Comparison of ENCODE assay signal across 26 cellular contexts in genomic region chr4:76256032-76256431, GRCh38. TPM values are rescaled to one million over a fixed set of nuclear protein-coding genes. Genes with fewer than 3 reads are reported as not detected.
A peak's percentile ranks its signal among the peaks of the same experiment; 100 is the strongest.
DNase-seq lines count a peak whose midpoint lies in the region; ATAC-seq, FAIRE-seq and TF ChIP-seq lines count a peak whose summit lies in the region.
"Had no signal": no experiment of that assay in that cellular context is flagged by ENCODE, and none has a peak within 500 bp of the region (broad histone marks: within the 10 kb centered on the region; RNA-seq: fewer than 3 reads in every experiment).

No MANE protein-coding gene starts in this region.

- no TSS peak for BruUV-seq in K562 (replicated peaks; lab: Mats Ljungman, UMichigan)

- no peaks in the 10 kb centered on the region for H3K9me1 ChIP-seq in K562 (ENCODE audit: control insufficient read depth, insufficient read depth, low read length)

- H3K9ac ChIP-seq in DND-41 (ENCODE audit: low read depth, low read length) (no peak overlapping the region), K562 (ENCODE audit: insufficient read depth in 1 of 2, low read depth in 2 of 2, low read length in 2 of 2) (peak overlapping the region; percentile 18 to 81; a peak in 2 of 4 replicates)
- H3K9ac ChIP-seq: BLaER1 treated with 17β-estradiol and CSF1 and Interleukin-3, amounts not matched to agents 10 nM and 100 nM; GM23248 had no signal

- H3K36me3 ChIP-seq in DND-41 (ENCODE audit: insufficient read depth, low read length), result no peaks in the 10 kb centered on the region
- no peaks in the 10 kb centered on the region for H3K36me3 ChIP-seq in K562 (ENCODE audit: control insufficient read depth, insufficient read depth, low read length)
- H3K36me3 ChIP-seq: BE2C; BLaER1 treated with 17β-estradiol and CSF1 and Interleukin-3, amounts not matched to agents 10 nM and 100 nM had no signal

- no peaks in the 10 kb centered on the region for H3K9me3 ChIP-seq in DND-41 (ENCODE audit: insufficient read depth, low read length, severe bottlenecking)
- no peaks in the 10 kb centered on the region for H3K9me3 ChIP-seq in K562 (replicated peaks; ENCODE audit: control insufficient read depth, insufficient read depth, low read depth, low read length)
- H3K9me3 ChIP-seq: A549, BE2C had no signal

- peak; percentile 88 for FAIRE-seq in K562 (lab: Jason Lieb, UNC)
- FAIRE-seq: A549, D721Med, GM12878, GM18507 had no signal

- no peak for TF ChIP-seq CTCF in DND-41 (IDR thresholded peaks at IDR 0.05; ENCODE audit: borderline replicate concordance, extremely low read depth, low read length, poor library complexity, severe bottlenecking)
- TF ChIP-seq CTCF in K562 (IDR thresholded peaks at IDR 0.05 in 2 of 3, conservative IDR thresholded peaks at IDR 0.05 in 1 of 3; ENCODE audit: insufficient read depth in 2 of 3, low read depth in 1 of 3, low read length in 3 of 3), result no peak

- TF ChIP-seq RAD21 in K562 (CRISPR knock-in tag; conservative IDR thresholded peaks at IDR 0.05 in 1 of 2, IDR thresholded peaks at IDR 0.05 in 1 of 2), result no peak

- no peaks in the 10 kb centered on the region for H3K27me3 ChIP-seq in DND-41 (ENCODE audit: insufficient read depth, low read length, poor library complexity)
- no peaks in the 10 kb centered on the region for H3K27me3 ChIP-seq in K562 (ENCODE audit: control insufficient read depth in 2 of 2, insufficient read depth in 2 of 2, low read length in 2 of 2)

- DNase-seq in DMS79 (lab: John Stamatoyannopoulos, UW) (peak; percentile 42), DND-41 (peak; percentile 19), OCI-M1 (lab: John Stamatoyannopoulos, UW) (peak; percentile 86), K562 (ENCODE audit: extremely low read depth in 1 of 4, low spot score in 3 of 4) (peak; percentile 45 to 79 (median 62)), superior temporal gyrus (ENCODE audit: extremely low spot score) (no peak), NCI-H1436 treated with DMSO at 0.1 percent for 48 hours (lab: John Stamatoyannopoulos, UW) (no peak)
- no peak for DNase-seq in stimulated activated naive CD4-positive, alpha-beta T cell (lab: John Stamatoyannopoulos, UW)
- DNase-seq: 8988T; ACHN; AML-193; BE2C; CD4-positive, alpha-beta T cell; CD8-positive, alpha-beta memory T cell; DMS 273 treated with DMSO at 0.1 percent for 48 hours; EL; GDM1; GM23248; H9 had no signal

- H3K79me2 ChIP-seq in DND-41 (ENCODE audit: insufficient read depth, low read length) (no peaks in the 10 kb centered on the region), K562 (ENCODE audit: control insufficient read depth, insufficient read depth, low read length) (no peaks in the 10 kb centered on the region)

- TF ChIP-seq POLR2A in K562 (conservative IDR thresholded peaks at IDR 0.05), result peak; percentile 36; the same call in 1 of the 2 replicates

- no peak overlapping the region for H3K4me3 ChIP-seq in DND-41 (ENCODE audit: low read depth in 1 of 2, low read length in 2 of 2)
- H3K4me3 ChIP-seq in K562, result peak overlapping the region; percentile 28
- H3K4me3 ChIP-seq: A549; BLaER1 treated with 17β-estradiol and CSF1 and Interleukin-3, amounts not matched to agents 10 nM and 100 nM; GM12878; GM23248 had no signal

- CTCF ChIA-PET in K562 (lab: Yijun Ruan, JAX; ENCODE audit: low intra/inter-chr PET ratio), result no interaction called here

- H3K4me2 ChIP-seq in DND-41 (ENCODE audit: insufficient read depth, low read length) (no peak overlapping the region), K562 (ENCODE audit: insufficient read depth, low read length) (peak overlapping the region; percentile 65)
- H3K4me2 ChIP-seq: A549; BLaER1 treated with 17β-estradiol and CSF1 and Interleukin-3, amounts not matched to agents 10 nM and 100 nM had no signal

- no peak overlapping the region for H2AFZ ChIP-seq in DND-41 (ENCODE audit: low read depth, low read length)
- peak overlapping the region; percentile 83 for H2AFZ ChIP-seq in K562 (ENCODE audit: low read depth, low read length)
- H2AFZ ChIP-seq: GM23248 had no signal

- peak; percentile 82 for TF ChIP-seq EP300 in K562 (IDR thresholded peaks at IDR 0.05; ENCODE audit: low read length)

- in situ Hi-C loops in K562 (cut with MboI), result no loop called here

- intact Hi-C loops in K562 (cut with micrococcal nuclease), result loop anchor here (10.0 kb wide), 1 partner anchor 119 kb away; no protein-coding TSS in a partner anchor

- 8% methylated on average over 6 of the region's 6 CpGs for WGBS in K562 (ENCODE audit: insufficient coverage, low coverage, missing lambda C conversion rate)

- POLR2A ChIA-PET in K562 (lab: Yijun Ruan, JAX), result interaction anchor here (0.7 kb wide), 1 partner anchor 140 kb away, joined by 3 read pairs; no protein-coding TSS in a partner anchor

- H3K4me1 ChIP-seq in DND-41 (ENCODE audit: insufficient read depth, low read length), result no peaks in the 10 kb centered on the region
- peaks cover 8 to 18% of the 10 kb centered on the region in 2 experiments; a peak in 4 of 5 replicates for H3K4me1 ChIP-seq in K562 (replicated peaks in 1 of 2; ENCODE audit: control insufficient read depth in 2 of 2, insufficient read depth in 2 of 2, low read length in 2 of 2)
- H3K4me1 ChIP-seq: BE2C; BLaER1 treated with 17β-estradiol and CSF1 and Interleukin-3, amounts not matched to agents 10 nM and 100 nM had no signal

- H3K27ac ChIP-seq in DND-41 (ENCODE audit: low read length) (no peak overlapping the region), K562 (ENCODE audit: extremely low read depth, low read depth, low read length) (peak overlapping the region; percentile 68; the same call in 2 of the 3 replicates)
- H3K27ac ChIP-seq: A549; BLaER1 treated with 17β-estradiol and CSF1 and Interleukin-3, amounts not matched to agents 10 nM and 100 nM; GM23248 had no signal

- H4K20me1 ChIP-seq in DND-41 (ENCODE audit: insufficient read depth, low read length) (no peaks in the 10 kb centered on the region), K562 (replicated peaks; ENCODE audit: control insufficient read depth, insufficient read depth, low read length) (no peaks in the 10 kb centered on the region)
- H4K20me1 ChIP-seq: BLaER1 treated with 17β-estradiol and CSF1 and Interleukin-3, amounts not matched to agents 10 nM and 100 nM had no signal

- ATAC-seq in DND-41 (ENCODE audit: insufficient read depth, low read depth) (peak; percentile 53), K562 (peak; percentile 86), GM21723 (IDR thresholded peaks at IDR 0.05; ENCODE audit: unreplicated experiment) (no peak)
- ATAC-seq: A549, GM12878, HCT116 had no signal

RNA-seq across cellular contexts. Expression of gene FAM47E, which starts 4.5 kb away (rescaled TPM):
- total RNA-seq in K562 (2011; cell fraction: chromatin; rRNA removed; ENCODE audit: low replicate concordance), result 1.3 and 1.8 TPM in 2 replicates
- 0.50 and 0.66 TPM in 2 replicates for total RNA-seq in K562 (2011; cell fraction: nucleolus; rRNA removed)
- total RNA-seq in K562 (2011; cell fraction: nucleoplasm; rRNA removed), result 1.5 and 5.1 TPM in 2 replicates
- total RNA-seq in K562 (2014; rRNA removed) (3.6 and 3.7 TPM in 2 replicates), K562 (2014; rRNA removed; fragmentation: Illumina TruSeq; extraction: Trizol) (6.4 and 7.4 TPM in 2 replicates), K562 (2015; rRNA removed; fragmentation: Illumina TruSeq; extraction: Trizol) (12.0 and 15.6 TPM in 2 replicates), K562 (2021) (3.7 and 4.8 TPM in 2 replicates)
- polyA plus RNA-seq in K562 (2011; rRNA removed) (0.38 and 4.8 TPM in 2 replicates), K562 (2014; fragmentation: Illumina TruSeq; extraction: Trizol) (5.5 and 6.9 TPM in 2 replicates), K562 (2014; fragmentation: Nextera tagmentation; extraction: Ambion mirVana) (10 to 100 TPM; 11.8 to 12.4 TPM), K562 (2014; rRNA removed) (5.0 and 5.9 TPM in 2 replicates)
- polyA plus RNA-seq in K562 (2011; cell fraction: cytosol; rRNA removed), result 1.2 TPM in 1 of 2 replicates, not detected in the other
- polyA plus RNA-seq in K562 (2011; cell fraction: nucleus; rRNA removed), result 0.07 and 1.3 TPM in 2 replicates
- 15.5 and 15.6 TPM in 2 replicates for polyA plus RNA-seq in K562 (2012)
- 0.27 and 3.5 TPM in 2 replicates for polyA minus RNA-seq in K562 (2011; rRNA and poly(A)+ RNA removed)
- 1.0 TPM in 1 of 2 replicates, not detected in the other for polyA minus RNA-seq in K562 (2011; cell fraction: cytosol; rRNA and poly(A)+ RNA removed)
- 0.56 and 0.81 TPM in 2 replicates for polyA minus RNA-seq in K562 (2011; cell fraction: nucleus; rRNA and poly(A)+ RNA removed)
- total RNA-seq: CD8-positive, alpha-beta memory T cell; GM12878; GM23248 had no signal
- polyA plus RNA-seq: CD14-positive monocyte; CD8-positive, alpha-beta memory T cell; GM23248 had no signal

RNA-seq across cellular contexts. Expression of gene SCARB2, which starts 42.4 kb away (rescaled TPM):
- total RNA-seq in K562 (2011; cell fraction: chromatin; rRNA removed; ENCODE audit: low replicate concordance), result 31.3 and 49.9 TPM in 2 replicates
- 18.7 and 26.6 TPM in 2 replicates for total RNA-seq in K562 (2011; cell fraction: nucleolus; rRNA removed)
- 35.0 and 62.6 TPM in 2 replicates for total RNA-seq in K562 (2011; cell fraction: nucleoplasm; rRNA removed)
- total RNA-seq in K562 (2014; rRNA removed), result 17.8 and 17.9 TPM in 2 replicates
- total RNA-seq in K562 (2014; rRNA removed; fragmentation: Illumina TruSeq; extraction: Trizol), result 19.3 and 20.0 TPM in 2 replicates
- total RNA-seq in K562 (2015; rRNA removed; fragmentation: Illumina TruSeq; extraction: Trizol), result 25.8 TPM in 2 replicates
- total RNA-seq in K562 (2021), result 16.6 and 18.4 TPM in 2 replicates
- 17.3 and 21.0 TPM in 2 replicates for polyA plus RNA-seq in K562 (2011; rRNA removed)
- 5.9 and 9.0 TPM in 2 replicates for polyA plus RNA-seq in K562 (2011; cell fraction: cytosol; rRNA removed)
- 10.3 and 14.5 TPM in 2 replicates for polyA plus RNA-seq in K562 (2011; cell fraction: nucleus; rRNA removed)
- polyA plus RNA-seq in K562 (2012), result 14.0 and 25.8 TPM in 2 replicates
- 16.9 and 18.9 TPM in 2 replicates for polyA plus RNA-seq in K562 (2014; fragmentation: Illumina TruSeq; extraction: Trizol)
- 1 to 10 TPM; 6.1 to 8.8 TPM for polyA plus RNA-seq in K562 (2014; fragmentation: Nextera tagmentation; extraction: Ambion mirVana)
- 10.1 and 14.9 TPM in 2 replicates for polyA plus RNA-seq in K562 (2014; rRNA removed)
- polyA minus RNA-seq in K562 (2011; rRNA and poly(A)+ RNA removed), result 47.7 and 52.6 TPM in 2 replicates
- 10.3 and 19.3 TPM in 2 replicates for polyA minus RNA-seq in K562 (2011; cell fraction: cytosol; rRNA and poly(A)+ RNA removed)
- polyA minus RNA-seq in K562 (2011; cell fraction: nucleus; rRNA and poly(A)+ RNA removed), result 16.0 and 24.0 TPM in 2 replicates

RNA-seq across cellular contexts. Expression of gene STBD1, which starts 50.5 kb away (rescaled TPM):
- not detected in 2 replicates for total RNA-seq in K562 (2011; cell fraction: chromatin; rRNA removed; ENCODE audit: low replicate concordance)
- 0.39 and 0.50 TPM in 2 replicates for total RNA-seq in K562 (2011; cell fraction: nucleolus; rRNA removed)
- total RNA-seq in K562 (2011; cell fraction: nucleoplasm; rRNA removed), result 0.53 TPM in 1 of 2 replicates, not detected in the other
- total RNA-seq in K562 (2014; rRNA removed) (0.29 and 0.54 TPM in 2 replicates), K562 (2014; rRNA removed; fragmentation: Illumina TruSeq; extraction: Trizol) (0.18 and 0.22 TPM in 2 replicates), K562 (2015; rRNA removed; fragmentation: Illumina TruSeq; extraction: Trizol) (0.33 and 0.41 TPM in 2 replicates), K562 (2021) (0.42 and 0.64 TPM in 2 replicates)
- polyA plus RNA-seq in K562 (2011; rRNA removed) (0.08 and 0.34 TPM in 2 replicates), K562 (2014; fragmentation: Illumina TruSeq; extraction: Trizol) (0.10 and 0.27 TPM in 2 replicates), K562 (2014; fragmentation: Nextera tagmentation; extraction: Ambion mirVana) (not detected), K562 (2014; rRNA removed) (0.24 and 0.38 TPM in 2 replicates)
- 0.03 and 0.32 TPM in 2 replicates for polyA plus RNA-seq in K562 (2011; cell fraction: cytosol; rRNA removed)
- polyA plus RNA-seq in K562 (2011; cell fraction: nucleus; rRNA removed), result 0.07 and 0.10 TPM in 2 replicates
- polyA plus RNA-seq in K562 (2012), result 0.62 and 1.5 TPM in 2 replicates
- polyA minus RNA-seq in K562 (2011; rRNA and poly(A)+ RNA removed), result 0.21 TPM in 1 of 2 replicates, not detected in the other
- 0.29 TPM in 1 of 2 replicates, not detected in the other for polyA minus RNA-seq in K562 (2011; cell fraction: cytosol; rRNA and poly(A)+ RNA removed)
- polyA minus RNA-seq in K562 (2011; cell fraction: nucleus; rRNA and poly(A)+ RNA removed), result 0.11 and 0.13 TPM in 2 replicates
- total RNA-seq: GM12878 had no signal

Comparison
In these comparisons a context has a peak if more than half of its experiments do, and no peak if none do; other contexts are left out.
1. DNase-seq: peak in DMS79 (single experiment), DND-41 (single experiment), OCI-M1 (single experiment) and K562 (4 of 4); none in stimulated activated naive CD4-positive, alpha-beta T cell (0 of 6), superior temporal gyrus (single experiment) and NCI-H1436 treated with DMSO at 0.1 percent for 48 hours (single experiment).